Comparison of ENCODE assay signal across 17 cellular contexts in the genomic region with DNA sequence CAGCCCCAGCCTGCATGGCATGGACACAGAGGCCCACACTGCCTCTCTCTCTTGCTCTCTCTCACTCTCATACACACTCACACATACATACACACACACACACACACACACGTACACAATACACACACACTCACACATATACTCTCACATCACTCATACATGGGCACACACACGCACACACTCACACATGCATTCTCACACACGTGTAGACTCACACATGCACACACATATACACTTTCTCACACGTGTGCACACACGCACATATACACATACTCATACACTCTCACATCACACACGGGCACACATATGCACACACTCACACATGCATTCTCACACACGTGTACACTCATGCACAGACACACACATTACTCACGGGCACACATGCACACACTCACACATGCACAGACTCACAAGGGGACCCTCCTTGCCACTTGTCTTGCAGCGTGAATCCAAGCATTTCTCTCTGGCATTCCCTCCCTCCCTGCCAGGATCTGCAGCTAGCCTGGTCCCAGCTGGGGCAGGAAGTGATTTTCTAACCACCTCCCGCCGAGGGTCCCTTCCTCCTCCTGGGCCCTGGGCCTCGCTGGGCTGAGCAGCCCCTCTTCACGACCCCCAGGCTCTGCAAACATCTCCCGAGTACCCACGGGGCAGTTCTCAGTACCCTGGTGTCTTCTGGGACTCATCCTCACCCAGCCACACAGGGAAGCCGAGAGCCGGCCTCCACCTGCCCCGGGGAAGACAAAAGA. TPM values are rescaled to one million over a fixed set of nuclear protein-coding genes. Genes with fewer than 3 reads are reported as not detected.
DNase-seq lines count a peak whose midpoint lies in the region; ATAC-seq and TF ChIP-seq lines count a peak whose summit lies in the region.
"Had no signal": no experiment of that assay in that cellular context is flagged by ENCODE, and none has a peak within 500 bp of the region (broad histone marks: within the 10 kb centered on the region; RNA-seq: fewer than 3 reads in every experiment).

No MANE protein-coding gene starts in this region.

- H3K36me3 Mint-ChIP-seq in activated CD4-positive, alpha-beta memory T cell treated with anti-CD3 and anti-CD28 coated beads for 36 hours: peaks cover 82% of the 10 kb centered on the region
- H3K36me3 Mint-ChIP-seq in activated CD4-positive, alpha-beta memory T cell treated with anti-CD3 and anti-CD28 coated beads, Interleukin-2, amount 10 ng/mL, durations not matched to agents 7 days and 5 days (ENCODE audit: low read depth): peaks cover 84% of the 10 kb centered on the region
- H3K36me3 Mint-ChIP-seq in T-helper 17 cell (ENCODE audit: low read depth): peaks cover 15% of the 10 kb centered on the region

- no peaks in the 10 kb centered on the region for H3K9me3 ChIP-seq in T-helper 17 cell (ENCODE audit: control insufficient read depth, low read length, poor library complexity, severe bottlenecking)

- ATAC-seq in T-helper 17 cell (no peak), foreskin keratinocyte (peak; percentile 7), GM19467 (IDR thresholded peaks at IDR 0.05; ENCODE audit: unreplicated experiment) (no peak), HG03175 (IDR thresholded peaks at IDR 0.05; ENCODE audit: unreplicated experiment) (no peak), GM19455 (IDR thresholded peaks at IDR 0.05; ENCODE audit: unreplicated experiment) (no peak)
- ATAC-seq: left ventricle myocardium superior had no signal

- peaks cover 2% of the 10 kb centered on the region for H3K9me3 Mint-ChIP-seq in activated CD4-positive, alpha-beta memory T cell treated with anti-CD3 and anti-CD28 coated beads for 36 hours
- peaks cover 6% of the 10 kb centered on the region for H3K9me3 Mint-ChIP-seq in activated CD4-positive, alpha-beta memory T cell treated with anti-CD3 and anti-CD28 coated beads, Interleukin-2, amount 10 ng/mL, durations not matched to agents 7 days and 5 days

- H3K4me3 Mint-ChIP-seq in activated CD4-positive, alpha-beta memory T cell treated with anti-CD3 and anti-CD28 coated beads for 36 hours: no peak overlapping the region
- H3K4me3 Mint-ChIP-seq in activated CD4-positive, alpha-beta memory T cell treated with anti-CD3 and anti-CD28 coated beads, Interleukin-2, amount 10 ng/mL, durations not matched to agents 7 days and 5 days: no peak overlapping the region
- H3K4me3 Mint-ChIP-seq in T-helper 17 cell: no peak overlapping the region
- H3K4me3 Mint-ChIP-seq: nephron had no signal

- CTCF ChIA-PET in activated CD4-positive, alpha-beta memory T cell treated with anti-CD3 and anti-CD28 coated beads for 36 hours (lab: Charles Lee): no interaction called here
- CTCF ChIA-PET in activated CD4-positive, alpha-beta memory T cell treated with anti-CD3 and anti-CD28 coated beads, Interleukin-2, amount 10 ng/mL, durations not matched to agents 7 days and 5 days (lab: Charles Lee): no interaction called here

- H3K4me1 Mint-ChIP-seq in activated CD4-positive, alpha-beta memory T cell treated with anti-CD3 and anti-CD28 coated beads for 36 hours (ENCODE audit: low read depth): peaks cover 7% of the 10 kb centered on the region
- peaks cover 4% of the 10 kb centered on the region for H3K4me1 Mint-ChIP-seq in activated CD4-positive, alpha-beta memory T cell treated with anti-CD3 and anti-CD28 coated beads, Interleukin-2, amount 10 ng/mL, durations not matched to agents 7 days and 5 days
- peaks cover 8% of the 10 kb centered on the region for H3K4me1 Mint-ChIP-seq in T-helper 17 cell
- H3K4me1 Mint-ChIP-seq: nephron had no signal

- peak overlapping the region; percentile 3 for H3K27ac Mint-ChIP-seq in activated CD4-positive, alpha-beta memory T cell treated with anti-CD3 and anti-CD28 coated beads for 36 hours
- H3K27ac Mint-ChIP-seq in activated CD4-positive, alpha-beta memory T cell treated with anti-CD3 and anti-CD28 coated beads, Interleukin-2, amount 10 ng/mL, durations not matched to agents 7 days and 5 days: no peak overlapping the region
- peak overlapping the region; percentile 0 for H3K27ac Mint-ChIP-seq in T-helper 17 cell
- H3K27ac Mint-ChIP-seq: nephron had no signal

- intact Hi-C loops in activated CD4-positive, alpha-beta memory T cell treated with anti-CD3 and anti-CD28 coated beads for 36 hours (cut with micrococcal nuclease): no loop called here

- no peaks in the 10 kb centered on the region for H3K27me3 ChIP-seq in foreskin keratinocyte
- H3K27me3 ChIP-seq: right atrium auricular region had no signal

- TF ChIP-seq CTCF in foreskin keratinocyte (conservative IDR thresholded peaks at IDR 0.05): no peak

- POLR2A ChIA-PET in activated CD4-positive, alpha-beta memory T cell treated with anti-CD3 and anti-CD28 coated beads for 36 hours (lab: Charles Lee): interaction anchor here (1.0 kb wide), 1 partner anchor 268 kb away, joined by 3 read pairs; no protein-coding TSS in a partner anchor
- POLR2A ChIA-PET in activated CD4-positive, alpha-beta memory T cell treated with anti-CD3 and anti-CD28 coated beads, Interleukin-2, amount 10 ng/mL, durations not matched to agents 7 days and 5 days (lab: Charles Lee): no interaction called here

- peak; percentile 6 for DNase-seq in activated CD4-positive, alpha-beta memory T cell treated with anti-CD3 and anti-CD28 coated beads for 36 hours
- no peak for DNase-seq in activated CD4-positive, alpha-beta memory T cell treated with anti-CD3 and anti-CD28 coated beads, Interleukin-2, amount 10 ng/mL, durations not matched to agents 7 days and 5 days
- DNase-seq in T-helper 17 cell (peak in 1 of 3 donors; percentile 1), foreskin keratinocyte (no peak)
- DNase-seq in stimulated activated CD8-positive, alpha-beta memory T cell treated with anti-CD3 and anti-CD28 coated beads, Interleukin-4, amount 100 ng/mL, for 48 hours: peak; percentile 18
- DNase-seq: hypothalamus; left ventricle myocardium superior; NCI-H1417 treated with DMSO at 0.1 percent for 48 hours; NCI-H345; stimulated activated CD4-positive, alpha-beta T cell treated with anti-CD3 and anti-CD28 coated beads, Interleukin-2, amount 100 ng/mL, for 48 hours had no signal

- H3K4me1 ChIP-seq in foreskin keratinocyte: no peaks in the 10 kb centered on the region
- H3K4me1 ChIP-seq: HAP-1, right atrium auricular region had no signal

- H3K27me3 Mint-ChIP-seq in activated CD4-positive, alpha-beta memory T cell treated with anti-CD3 and anti-CD28 coated beads for 36 hours: no peaks in the 10 kb centered on the region
- no peaks in the 10 kb centered on the region for H3K27me3 Mint-ChIP-seq in activated CD4-positive, alpha-beta memory T cell treated with anti-CD3 and anti-CD28 coated beads, Interleukin-2, amount 10 ng/mL, durations not matched to agents 7 days and 5 days
- no peaks in the 10 kb centered on the region for H3K27me3 Mint-ChIP-seq in T-helper 17 cell

- no peak overlapping the region for H3K27ac ChIP-seq in foreskin keratinocyte
- H3K27ac ChIP-seq: KMS-11, right atrium auricular region had no signal

RNA-seq across cellular contexts. Expression of a gene that starts 37.5 kb away (rescaled TPM):
- 10 to 100 TPM; 55.0 to 55.9 TPM for total RNA-seq in activated CD4-positive, alpha-beta memory T cell treated with anti-CD3 and anti-CD28 coated beads for 36 hours
- 10 to 100 TPM; 29.2 to 29.5 TPM for total RNA-seq in activated CD4-positive, alpha-beta memory T cell treated with anti-CD3 and anti-CD28 coated beads, Interleukin-2, amount 10 ng/mL, durations not matched to agents 7 days and 5 days
- total RNA-seq in T-helper 17 cell (10 to 100 TPM; 17.6 to 26.4 TPM), foreskin keratinocyte (0.14 and 0.18 TPM in 2 replicates)
- 0.08 and 0.12 TPM in 2 replicates for polyA plus RNA-seq in foreskin keratinocyte

Comparison
In these comparisons a context has a peak if more than half of its experiments do, and no peak if none do; other contexts are left out.
1. DNase-seq: peak in activated CD4-positive, alpha-beta memory T cell treated with anti-CD3 and anti-CD28 coated beads for 36 hours (single experiment) and stimulated activated CD8-positive, alpha-beta memory T cell treated with anti-CD3 and anti-CD28 coated beads, Interleukin-4, amount 100 ng/mL, for 48 hours (single experiment); none in activated CD4-positive, alpha-beta memory T cell treated with anti-CD3 and anti-CD28 coated beads, Interleukin-2, amount 10 ng/mL, durations not matched to agents 7 days and 5 days (single experiment) and foreskin keratinocyte (0 of 2).
2. RNA of a gene that starts 37.5 kb away (total RNA-seq): 55.0 to 55.9 TPM in activated CD4-positive, alpha-beta memory T cell treated with anti-CD3 and anti-CD28 coated beads for 36 hours, 29.2 to 29.5 TPM in activated CD4-positive, alpha-beta memory T cell treated with anti-CD3 and anti-CD28 coated beads, Interleukin-2, amount 10 ng/mL, durations not matched to agents 7 days and 5 days and 17.6 to 26.4 TPM in T-helper 17 cell; 0.14 to 0.18 TPM in foreskin keratinocyte; every median in the first group is over 10 times any median in the second.